ENCODE assay signal across 13 cellular contexts in genomic region chr2:127100261-127101047, GRCh38. TPM values are rescaled to one million over a fixed set of nuclear protein-coding genes. Genes with fewer than 3 reads are reported as not detected.
A peak's percentile ranks its signal among the peaks of the same experiment; 100 is the strongest.
DNase-seq lines count a peak whose midpoint lies in the region; ATAC-seq, FAIRE-seq and TF ChIP-seq lines count a peak whose summit lies in the region.
"Had no signal": no experiment of that assay in that cellular context is flagged by ENCODE, and none has a peak within 500 bp of the region (broad histone marks: within the 10 kb centered on the region; RNA-seq: fewer than 3 reads in every experiment).

No MANE protein-coding gene starts in this region.

- TF ChIP-seq POLR2A in H1 (IDR thresholded peaks at IDR 0.05; ENCODE audit: control extremely low read depth in 1 of 2, low read depth in 2 of 2, low read length in 2 of 2), result no peak

- H3K4me3 Mint-ChIP-seq in nephron, result peak overlapping the region in 2 of 3 experiments; percentile 34 to 45
- H3K4me3 Mint-ChIP-seq: activated CD8-positive, alpha-beta memory T cell treated with anti-CD3 and anti-CD28 coated beads, Interleukin-2, amount 10 ng/mL, durations not matched to agents 7 days and 5 days; CD8-positive, alpha-beta T cell had no signal

- H3K14ac ChIP-seq in H1 (ENCODE audit: insufficient read length), result no peak overlapping the region

- no peak overlapping the region for H3K56ac ChIP-seq in H1 (replicated peaks; ENCODE audit: insufficient read length, low read depth, low read length)

- 87% methylated on average over 15 of the region's 15 CpGs; no CpG with 5 or more reads in 1 of the 2 experiments for WGBS in H1 (ENCODE audit: extremely low coverage in 1 of 2, insufficient coverage in 1 of 2, insufficient read length in 1 of 2, insufficient replicate concordance in 2 of 2, low coverage in 1 of 2, low lambda C conversion rate in 2 of 2, missing lambda C conversion rate in 1 of 2), 2 experiments

- H3K4me2 ChIP-seq in BLaER1 (peak overlapping the region; percentile 100), H1 (ENCODE audit: insufficient read depth in 1 of 2, low read depth in 2 of 2, low read length in 2 of 2) (no peak overlapping the region)

- no peak overlapping the region; the same call in 1 of the 2 replicates for H3K18ac ChIP-seq in H1 (ENCODE audit: extremely low read depth, low read length)

- no peak for FAIRE-seq in H1 (lab: Jason Lieb, UNC)

- no peak for TF ChIP-seq CTCF in H1 (IDR thresholded peaks at IDR 0.05; ENCODE audit: control extremely low read depth in 1 of 3, insufficient read depth in 1 of 3, low read depth in 1 of 3, low read length in 3 of 3)
- no peak for TF ChIP-seq CTCF in nephron (IDR thresholded peaks at IDR 0.05; ENCODE audit: unreplicated experiment in 3 of 3)

- POLR2A ChIA-PET in H1 (lab: Charles Lee; ENCODE audit: partially characterized antibody), result interaction anchor here (1.1 to 1.5 kb wide), 3 partner anchors 9 to 193 kb away, joined by 3 to 4 read pairs (median 4); partner anchors contain the start of gene ERCC3

- H2BK15ac ChIP-seq in H1 (ENCODE audit: low read length), result no peak overlapping the region

- no peak overlapping the region for H4K8ac ChIP-seq in H1 (ENCODE audit: extremely low read depth, insufficient read depth, low read length)

- H3K27ac ChIP-seq in BLaER1 (peak overlapping the region; percentile 63; the same call in 1 of the 2 replicates), H1 (ENCODE audit: low read depth, low read length) (no peak overlapping the region)
- H3K27ac ChIP-seq: heart right ventricle had no signal

- ATAC-seq in HG03139 (IDR thresholded peaks at IDR 0.05; ENCODE audit: unreplicated experiment) (no peak), GM18868 (IDR thresholded peaks at IDR 0.05; ENCODE audit: unreplicated experiment) (no peak), HG03045 (IDR thresholded peaks at IDR 0.05; ENCODE audit: unreplicated experiment) (no peak)
- ATAC-seq: activated CD8-positive, alpha-beta memory T cell treated with anti-CD3 and anti-CD28 coated beads, Interleukin-2, amount 10 ng/mL, durations not matched to agents 7 days and 5 days; CD8-positive, alpha-beta T cell; heart right ventricle had no signal

- peaks cover 1% of the 10 kb centered on the region; the same call in 1 of the 2 replicates for H3K23me2 ChIP-seq in H1 (ENCODE audit: low read depth, low read length)

- DNase-seq in HuH-7.5 (ENCODE audit: low spot score), result peak; percentile 77
- DNase-seq in H1 (ENCODE audit: low read depth in 1 of 2, low spot score in 2 of 2), result no peak
- no peak for DNase-seq in NCI-H1694 (lab: John Stamatoyannopoulos, UW)
- DNase-seq: activated CD8-positive, alpha-beta memory T cell treated with anti-CD3 and anti-CD28 coated beads, Interleukin-2, amount 10 ng/mL, durations not matched to agents 7 days and 5 days; CD8-positive, alpha-beta T cell; central memory CD4-positive, alpha-beta T cell; heart right ventricle; T-helper 1 cell had no signal

- no peaks in the 10 kb centered on the region for H3K9me3 Mint-ChIP-seq in nephron
- H3K9me3 Mint-ChIP-seq: CD8-positive, alpha-beta T cell had no signal

- H2AK5ac ChIP-seq in H1 (ENCODE audit: low read depth, low read length), result no peak overlapping the region

- H4K5ac ChIP-seq in H1 (ENCODE audit: insufficient read length, low read depth, low read length), result no peak overlapping the region

- peaks cover 100% of the 10 kb centered on the region for H3K4me1 ChIP-seq in BLaER1
- H3K4me1 ChIP-seq in H1 (replicated peaks in 1 of 4; ENCODE audit: control insufficient read depth in 3 of 4, insufficient read depth in 4 of 4, low read length in 3 of 4), result peaks cover 6 to 28% (median 18%) of the 10 kb centered on the region in 4 experiments

- H3K4me1 Mint-ChIP-seq in nephron, result peaks cover 88% of the 10 kb centered on the region
- H3K4me1 Mint-ChIP-seq: activated CD8-positive, alpha-beta memory T cell treated with anti-CD3 and anti-CD28 coated beads, Interleukin-2, amount 10 ng/mL, durations not matched to agents 7 days and 5 days had no signal

- H2BK12ac ChIP-seq in H1 (ENCODE audit: low read depth, low read length), result no peak overlapping the region

- H3K4me3 ChIP-seq in BLaER1 (no peak overlapping the region), H1 (ENCODE audit: extremely low read depth in 1 of 4, insufficient read depth in 2 of 4, low read depth in 3 of 4, low read length in 4 of 4) (no peak overlapping the region)
- H3K4me3 ChIP-seq: heart right ventricle had no signal

- CTCF ChIA-PET in H1 (lab: Charles Lee; ENCODE audit: partially characterized antibody), result interaction anchor here (1.3 to 13.1 kb wide), 3 partner anchors 28 to 62 kb away, joined by 3 to 132 read pairs (median 3); no protein-coding TSS in a partner anchor

- peak overlapping the region; percentile 86 to 93 (median 88) for H3K27ac Mint-ChIP-seq in nephron
- H3K27ac Mint-ChIP-seq: activated CD8-positive, alpha-beta memory T cell treated with anti-CD3 and anti-CD28 coated beads, Interleukin-2, amount 10 ng/mL, durations not matched to agents 7 days and 5 days; CD8-positive, alpha-beta T cell had no signal

- peaks cover 34% of the 10 kb centered on the region for H3K36me3 ChIP-seq in BLaER1
- H3K36me3 ChIP-seq in H1 (ENCODE audit: control insufficient read depth in 2 of 4, insufficient read depth in 4 of 4, low read length in 3 of 4), result no peaks in the 10 kb centered on the region
- H3K36me3 ChIP-seq: heart right ventricle had no signal

- H3K27me3 ChIP-seq in BLaER1 (no peaks in the 10 kb centered on the region), H1 (replicated peaks in 1 of 4; ENCODE audit: control insufficient read depth in 3 of 4, extremely low read depth in 1 of 4, insufficient read depth in 3 of 4, low read length in 3 of 4) (no peaks in the 10 kb centered on the region)
- H3K27me3 ChIP-seq: heart right ventricle had no signal

- no peak overlapping the region for H2BK5ac ChIP-seq in H1 (ENCODE audit: low read depth, low read length)

- H3K36me3 Mint-ChIP-seq in nephron (ENCODE audit: low read depth), result no peaks in the 10 kb centered on the region
- H3K36me3 Mint-ChIP-seq: activated CD8-positive, alpha-beta memory T cell treated with anti-CD3 and anti-CD28 coated beads, Interleukin-2, amount 10 ng/mL, durations not matched to agents 7 days and 5 days; CD8-positive, alpha-beta T cell had no signal

- H3K9me3 ChIP-seq in BLaER1 (no peaks in the 10 kb centered on the region), H1 (ENCODE audit: insufficient read depth in 2 of 2, low read depth in 1 of 2, low read length in 1 of 2) (no peaks in the 10 kb centered on the region)
- H3K9me3 ChIP-seq: heart right ventricle had no signal

- no peak for TF ChIP-seq EP300 in H1 (IDR thresholded peaks at IDR 0.05; ENCODE audit: borderline replicate concordance in 1 of 2, low read depth in 2 of 2, low read length in 2 of 2)

- peaks cover 2 to 66% of the 10 kb centered on the region in 2 experiments; a peak in 3 of 4 replicates for H3K79me2 ChIP-seq in H1 (ENCODE audit: control insufficient read depth in 1 of 2, insufficient read depth in 2 of 2, low read length in 2 of 2)

- no peak overlapping the region for H3K4ac ChIP-seq in H1 (replicated peaks; ENCODE audit: insufficient read length, low read depth, low read length)

- no peak overlapping the region for H3K23ac ChIP-seq in H1 (ENCODE audit: insufficient read length)

- no peaks in the 10 kb centered on the region for H3K27me3 Mint-ChIP-seq in nephron (ENCODE audit: low read depth)
- H3K27me3 Mint-ChIP-seq: activated CD8-positive, alpha-beta memory T cell treated with anti-CD3 and anti-CD28 coated beads, Interleukin-2, amount 10 ng/mL, durations not matched to agents 7 days and 5 days had no signal

- H4K91ac ChIP-seq in H1 (replicated peaks; ENCODE audit: insufficient read length, low read length), result no peak overlapping the region

- 0 out of 2 replicates have a peak overlapping the region, but pooled peaks have one; percentile 72 for H2BK20ac ChIP-seq in H1 (ENCODE audit: low read length)

- H3K79me1 ChIP-seq in H1 (ENCODE audit: low read depth, low read length), result peaks cover 23% of the 10 kb centered on the region

- H2BK120ac ChIP-seq in H1 (replicated peaks; ENCODE audit: low read depth, low read length), result no peak overlapping the region

- peak overlapping the region; percentile 6; the same call in 1 of the 2 replicates for H3K9ac ChIP-seq in BLaER1
- no peak overlapping the region for H3K9ac ChIP-seq in H1 (replicated peaks in 1 of 4; ENCODE audit: extremely low read depth in 1 of 4, low read depth in 3 of 4, low read length in 3 of 4)

- no peak overlapping the region for H2AFZ ChIP-seq in H1 (ENCODE audit: low read length)

- no peak for TF ChIP-seq RAD21 in H1 (IDR thresholded peaks at IDR 0.05 in 1 of 2, conservative IDR thresholded peaks at IDR 0.05 in 1 of 2; ENCODE audit: low read depth in 2 of 2, low read length in 2 of 2)

- H4K20me1 ChIP-seq in BLaER1 (peaks cover 100% of the 10 kb centered on the region), H1 (replicated peaks in 1 of 2; ENCODE audit: control insufficient read depth in 1 of 2, insufficient read depth in 2 of 2, low read length in 2 of 2) (peaks cover 2 to 6% of the 10 kb centered on the region in 2 experiments)

TF ChIP-seq in H1, 55 proteins besides CTCF, POLR2A, EP300 and RAD21:
- TF ChIP-seq CBX5 (IDR thresholded peaks at IDR 0.05; ENCODE audit: low read depth, low read length) (no peak), NRF1 (IDR thresholded peaks at IDR 0.05; ENCODE audit: low read depth, low read length) (no peak), MAX (IDR thresholded peaks at IDR 0.05) (no peak), SP2 (IDR thresholded peaks at IDR 0.05; ENCODE audit: low read length) (no peak), JUND (IDR thresholded peaks at IDR 0.05; ENCODE audit: low read length) (no peak), HDAC6 (IDR thresholded peaks at IDR 0.05; ENCODE audit: low read depth, low read length) (no peak), BACH1 (IDR thresholded peaks at IDR 0.05; ENCODE audit: low read length) (no peak)

RNA-seq across cellular contexts. Expression of gene BIN1, which starts 6.5 kb away (rescaled TPM):
- total RNA-seq in H1 (2021; fragmentation: NEBNext Ultra II Directional; extraction: Animal tissue kit (Norgen Biotek cat#: 25700)), result 35.6 and 41.9 TPM in 2 replicates
- 23.6 and 35.1 TPM in 2 replicates for polyA plus RNA-seq in H1 (2011; rRNA removed)
- polyA plus RNA-seq in H1 (2011; cell fraction: cytosol; rRNA removed), result 39.0 TPM
- polyA plus RNA-seq in H1 (2011; cell fraction: nucleus; rRNA removed), result 102 TPM
- 35.4 to 47.3 TPM (median 43.6 TPM) in 4 replicates for polyA plus RNA-seq in H1 (2012, experiment 1 of 2)
- 30.3 TPM for polyA plus RNA-seq in H1 (2012, experiment 2 of 2)
- polyA plus RNA-seq in H1 (2013, experiment 1 of 2), result 32.3 TPM
- polyA plus RNA-seq in H1 (2013, experiment 2 of 2), result 31.5 TPM
- 14.7 and 16.2 TPM in 2 replicates for polyA minus RNA-seq in H1 (2011; rRNA and poly(A)+ RNA removed)
- 14.2 TPM for polyA minus RNA-seq in H1 (2011; cell fraction: cytosol; rRNA and poly(A)+ RNA removed)
- 19.4 TPM for polyA minus RNA-seq in H1 (2011; cell fraction: nucleus; rRNA and poly(A)+ RNA removed)
